ENCODE assay signal across 8 cellular contexts in genomic region chr6:52984247-52984646, GRCh38. TPM values are rescaled to one million over a fixed set of nuclear protein-coding genes. Genes with fewer than 3 reads are reported as not detected.
DNase-seq lines count a peak whose midpoint lies in the region; ATAC-seq, FAIRE-seq and TF ChIP-seq lines count a peak whose summit lies in the region.

No MANE protein-coding gene starts in this region.

- peak; percentile 73 for ATAC-seq in GM18508 (IDR thresholded peaks at IDR 0.05; ENCODE audit: insufficient read depth, unreplicated experiment)
- peak; percentile 75 for ATAC-seq in HG02588 (IDR thresholded peaks at IDR 0.05; ENCODE audit: unreplicated experiment)

- H3K36me3 ChIP-seq in keratinocyte (ENCODE audit: control insufficient read depth in 2 of 2, extremely low read depth in 1 of 2, insufficient read depth in 2 of 2, low read length in 2 of 2) (peaks cover 5 to 10% of the 10 kb centered on the region in 2 experiments), smooth muscle cell (ENCODE audit: low read depth) (no peaks in the 10 kb centered on the region)

- H3K4me1 ChIP-seq in keratinocyte (ENCODE audit: control insufficient read depth, extremely low read depth, insufficient read depth, low read length): no peaks in the 10 kb centered on the region
- no peaks in the 10 kb centered on the region for H3K4me1 ChIP-seq in smooth muscle cell (ENCODE audit: low read depth)

- H3K4me3 ChIP-seq in keratinocyte (ENCODE audit: control insufficient read depth in 2 of 3, extremely low read depth in 1 of 3, insufficient read depth in 2 of 3, low read depth in 1 of 3, low read length in 3 of 3) (no peak overlapping the region), smooth muscle cell (no peak overlapping the region)

- no peaks in the 10 kb centered on the region for H3F3A ChIP-seq in smooth muscle cell (ENCODE audit: low read depth)

- no peak overlapping the region for H3K4me2 ChIP-seq in keratinocyte (ENCODE audit: control insufficient read depth, extremely low read depth, insufficient read depth, low read depth, low read length)
- no peak overlapping the region for H3K4me2 ChIP-seq in smooth muscle cell

- no peaks in the 10 kb centered on the region for H3K9me1 ChIP-seq in keratinocyte (ENCODE audit: control insufficient read depth, extremely low read depth, insufficient read depth, low read length)

- DNase-seq in NOMO-1 treated with dmso at 0.1 percent for 144 hours (lab: John Stamatoyannopoulos, UW; ENCODE audit: unreplicated experiment) (peak; percentile 35), keratinocyte (ENCODE audit: low read depth, low spot score) (no peak), smooth muscle cell (lab: John Stamatoyannopoulos, UW; ENCODE audit: unreplicated experiment) (no peak), HTR-8/SVneo (ENCODE audit: insufficient read length, low spot score) (no peak), NCI-H2171 (lab: John Stamatoyannopoulos, UW) (no peak), hippocampal formation (lab: John Stamatoyannopoulos, UW) (no peak)

- WGBS in smooth muscle cell (ENCODE audit: low lambda C conversion rate): 33% methylated on average over 3 of the region's 3 CpGs

- H4K20me1 ChIP-seq in keratinocyte (ENCODE audit: control insufficient read depth, extremely low read depth, insufficient read depth, low read length) (no peaks in the 10 kb centered on the region), smooth muscle cell (ENCODE audit: low read depth) (peaks cover 35% of the 10 kb centered on the region)

- H3K27ac ChIP-seq in keratinocyte (ENCODE audit: control insufficient read depth, insufficient read depth, low read length) (no peak overlapping the region), smooth muscle cell (ENCODE audit: low read depth) (no peak overlapping the region)

- dilution Hi-C loops in keratinocyte (cut with MboI; ENCODE audit: extremely low pct_ligation_motif_present, low sequenced_read_pairs): no loop called here

- no peaks in the 10 kb centered on the region for H3K79me2 ChIP-seq in keratinocyte (ENCODE audit: control insufficient read depth, insufficient read depth, low read length)
- H3K79me2 ChIP-seq in smooth muscle cell (ENCODE audit: low read depth): no peaks in the 10 kb centered on the region

- no peaks in the 10 kb centered on the region for H3K9me3 ChIP-seq in keratinocyte (ENCODE audit: control insufficient read depth, low read depth, low read length)
- H3K9me3 ChIP-seq in smooth muscle cell (replicated peaks; ENCODE audit: low read depth): no peaks in the 10 kb centered on the region

- H3K9ac ChIP-seq in keratinocyte (ENCODE audit: control insufficient read depth, extremely low read depth, insufficient read depth, low read length) (no peak overlapping the region), smooth muscle cell (ENCODE audit: low read depth) (no peak overlapping the region)

- H3K27me3 ChIP-seq in keratinocyte (ENCODE audit: control insufficient read depth, extremely low read depth, insufficient read depth, low read length): no peaks in the 10 kb centered on the region
- no peaks in the 10 kb centered on the region for H3K27me3 ChIP-seq in smooth muscle cell (ENCODE audit: low read depth)

- TF ChIP-seq CTCF in keratinocyte (optimal IDR thresholded peaks at IDR 0.05 in 1 of 3, IDR thresholded peaks at IDR 0.05 in 1 of 3, conservative IDR thresholded peaks at IDR 0.05 in 1 of 3; ENCODE audit: extremely low read depth in 1 of 3, insufficient read depth in 2 of 3, low read length in 3 of 3) (no peak), smooth muscle cell (IDR thresholded peaks at IDR 0.05; ENCODE audit: borderline replicate concordance, insufficient read depth, poor library complexity, severe bottlenecking) (no peak)

- FAIRE-seq in keratinocyte (lab: Jason Lieb, UNC) (peak; percentile 43), HTR-8/SVneo (lab: Jason Lieb, UNC) (no peak)

- no peak overlapping the region for H2AFZ ChIP-seq in keratinocyte (ENCODE audit: control insufficient read depth, low read length)
- H2AFZ ChIP-seq in smooth muscle cell (ENCODE audit: low read depth): no peak overlapping the region

RNA-seq across cellular contexts. Expression of gene GSTA4, which starts 10.8 kb away (rescaled TPM):
- 19.2 to 40.2 TPM (median 34.2 TPM) in 3 replicates for polyA plus RNA-seq in keratinocyte
- polyA plus RNA-seq in keratinocyte (2011; ENCODE audit: low read depth): 20.4 TPM
- 24.1 and 36.5 TPM in 2 replicates for polyA plus RNA-seq in keratinocyte (2011; cell fraction: cytosol; rRNA removed)
- 36.9 and 40.3 TPM in 2 replicates for polyA plus RNA-seq in keratinocyte (2011; cell fraction: nucleus; rRNA removed)
- 10.9 and 13.0 TPM in 2 replicates for polyA plus RNA-seq in keratinocyte (2012; ENCODE audit: low replicate concordance)
- 0.82 to 15.2 TPM (median 8.9 TPM) in 3 replicates for polyA minus RNA-seq in keratinocyte
- polyA minus RNA-seq in keratinocyte (2011; cell fraction: cytosol; rRNA and poly(A)+ RNA removed): 5.9 TPM
- 2.8 and 5.1 TPM in 2 replicates for polyA minus RNA-seq in keratinocyte (2011; cell fraction: nucleus; rRNA and poly(A)+ RNA removed)
- total RNA-seq in smooth muscle cell: 60.9 and 62.6 TPM in 2 replicates
- polyA plus RNA-seq in smooth muscle cell: 49.1 and 60.2 TPM in 2 replicates
